26 cellular contexts compared by ENCODE assay signal in the genomic region with DNA sequence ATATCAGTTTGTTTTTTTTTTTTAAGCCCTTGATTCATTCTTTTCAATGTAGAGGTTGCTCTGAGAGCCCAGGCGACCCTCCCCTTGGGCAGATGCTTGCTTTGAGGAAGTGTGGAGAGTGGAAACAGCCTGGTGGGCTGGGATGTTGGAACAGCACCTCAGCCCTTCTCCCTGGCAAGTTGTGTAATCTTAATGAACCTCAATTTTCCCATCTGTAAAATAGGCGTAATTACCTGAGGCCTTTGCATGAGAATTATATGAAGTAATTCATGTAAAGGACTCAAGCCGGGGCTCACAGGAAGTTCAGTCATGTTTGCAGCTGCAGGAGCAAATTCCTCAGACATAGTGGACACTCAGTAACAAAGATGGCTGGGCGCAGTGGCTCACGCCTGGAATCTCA. TPM values are rescaled to one million over a fixed set of nuclear protein-coding genes. Genes with fewer than 3 reads are reported as not detected.
"Had no signal": no experiment of that assay in that cellular context is flagged by ENCODE, and none has a peak within 500 bp of the region (broad histone marks: within the 10 kb centered on the region; RNA-seq: fewer than 3 reads in every experiment).

No MANE protein-coding gene starts in this region.

- H3K27ac Mint-ChIP-seq: activated CD4-positive, alpha-beta T cell treated with anti-CD3 and anti-CD28 coated beads, Interleukin-2, amount 10 ng/mL, durations not matched to agents 24 days and 14 days; activated naive CD4-positive, alpha-beta T cell treated with anti-CD3 and anti-CD28 coated beads, Interleukin-2, amount 50 U/mL, for 24 hours had no signal

- H3K4me3 ChIP-seq: heart right ventricle, lower lobe of right lung, pancreas, SK-N-MC, thyroid gland, upper lobe of right lung had no signal

- H3K36me3 Mint-ChIP-seq: activated naive CD4-positive, alpha-beta T cell treated with anti-CD3 and anti-CD28 coated beads, Interleukin-2, amount 50 U/mL, for 24 hours; naive thymus-derived CD4-positive, alpha-beta T cell had no signal

- ATAC-seq: activated T-cell treated with anti-CD3 and anti-CD28 coated beads, Interleukin-2, amount 50 U/mL, for 4 hours; heart right ventricle; left colon; lower lobe of right lung; naive thymus-derived CD4-positive, alpha-beta T cell; pancreas; right cardiac atrium; upper lobe of right lung had no signal

- FAIRE-seq: astrocyte, keratinocyte, pancreas had no signal

- H3K9me3 Mint-ChIP-seq: activated CD4-positive, alpha-beta T cell treated with anti-CD3 and anti-CD28 coated beads, Interleukin-2, amount 10 ng/mL, durations not matched to agents 24 days and 14 days; activated naive CD4-positive, alpha-beta T cell treated with anti-CD3 and anti-CD28 coated beads, Interleukin-2, amount 50 U/mL, for 24 hours; activated T-cell treated with anti-CD3 and anti-CD28 coated beads, Interleukin-2, amount 50 U/mL, for 4 hours; stimulated activated naive CD8-positive, alpha-beta T cell treated with anti-CD3 and anti-CD28 coated beads, Interleukin-15, Interleukin-2, amounts not matched to agents 100 ng/mL and 50 ng/mL, for 24 hours had no signal

- H3K36me3 ChIP-seq: heart right ventricle, lower lobe of right lung, pancreas, thyroid gland, upper lobe of right lung had no signal

- DNase-seq: activated CD4-positive, alpha-beta T cell treated with anti-CD3 and anti-CD28 coated beads, Interleukin-2, amount 10 ng/mL, durations not matched to agents 24 days and 14 days; activated CD8-positive, alpha-beta memory T cell treated with anti-CD3 and anti-CD28 coated beads, Interleukin-2, amount 50 U/mL, for 4 hours; activated gamma-delta T cell; activated T-cell treated with anti-CD3 and anti-CD28 coated beads, Interleukin-2, amount 50 U/mL, for 4 hours; central memory CD4-positive, alpha-beta T cell; dermis blood vessel endothelial cell; effector CD8-positive, alpha-beta T cell; erythroblast; foreskin fibroblast; heart right ventricle; left colon; lower lobe of right lung; naive thymus-derived CD4-positive, alpha-beta T cell; pancreas; right cardiac atrium; stimulated activated CD4-positive, alpha-beta T cell treated with anti-CD3 and anti-CD28 coated beads, Interleukin-12 subunit alpha, Interleukin-12 subunit beta, amount 100 ng/mL, for 4 hours; stimulated activated CD4-positive, alpha-beta T cell treated with anti-CD3 and anti-CD28 coated beads, Interleukin-4, amount 100 ng/mL, for 4 hours; substantia nigra; thyroid gland; upper lobe of right lung had no signal

- H3K9me3 ChIP-seq: heart right ventricle, lower lobe of right lung, pancreas, thyroid gland, upper lobe of right lung had no signal

- H3K27me3 ChIP-seq: heart right ventricle, pancreas, thyroid gland, upper lobe of right lung had no signal

- H3K27me3 Mint-ChIP-seq: activated CD4-positive, alpha-beta T cell treated with anti-CD3 and anti-CD28 coated beads, Interleukin-2, amount 10 ng/mL, durations not matched to agents 24 days and 14 days; activated naive CD4-positive, alpha-beta T cell treated with anti-CD3 and anti-CD28 coated beads, Interleukin-2, amount 50 U/mL, for 24 hours; naive thymus-derived CD4-positive, alpha-beta T cell; stimulated activated naive CD8-positive, alpha-beta T cell treated with anti-CD3 and anti-CD28 coated beads, Interleukin-15, Interleukin-2, amounts not matched to agents 100 ng/mL and 50 ng/mL, for 24 hours had no signal

- H3K4me3 Mint-ChIP-seq: activated CD4-positive, alpha-beta T cell treated with anti-CD3 and anti-CD28 coated beads, Interleukin-2, amount 10 ng/mL, durations not matched to agents 24 days and 14 days; activated naive CD4-positive, alpha-beta T cell treated with anti-CD3 and anti-CD28 coated beads, Interleukin-2, amount 50 U/mL, for 24 hours; activated T-cell treated with anti-CD3 and anti-CD28 coated beads, Interleukin-2, amount 50 U/mL, for 4 hours; stimulated activated naive CD8-positive, alpha-beta T cell treated with anti-CD3 and anti-CD28 coated beads, Interleukin-15, Interleukin-2, amounts not matched to agents 100 ng/mL and 50 ng/mL, for 24 hours had no signal

- H3K27ac ChIP-seq: heart right ventricle, lower lobe of right lung, pancreas, SK-N-MC, thyroid gland, upper lobe of right lung had no signal

RNA-seq across cellular contexts. Expression of a gene that starts 49.8 kb away (rescaled TPM):
- total RNA-seq: astrocyte had no signal
- polyA plus RNA-seq: fibroblast of lung, keratinocyte had no signal
